ENCODE assay signal across 9 cellular contexts in genomic region chr2:45329045-45329677, GRCh38.
DNase-seq lines count a peak whose midpoint lies in the region; ATAC-seq, FAIRE-seq and TF ChIP-seq lines count a peak whose summit lies in the region.
"Had no signal": no experiment of that assay in that cellular context is flagged by ENCODE, and none has a peak within 500 bp of the region (broad histone marks: within the 10 kb centered on the region; RNA-seq: fewer than 3 reads in every experiment).

No MANE protein-coding gene starts in this region.

- ATAC-seq in stimulated activated naive CD8-positive, alpha-beta T cell treated with anti-CD3 and anti-CD28 coated beads, Interleukin-15, Interleukin-2, amounts not matched to agents 100 U/mL and 50 U/mL, for 24 hours: no peak
- ATAC-seq in omental fat pad (ENCODE audit: low FRiP score): no peak

- H3K9me3 ChIP-seq in endodermal cell (ENCODE audit: control insufficient read depth, low read length) (peaks cover 3% of the 10 kb centered on the region), small intestine (ENCODE audit: control insufficient read depth, low read depth) (no peaks in the 10 kb centered on the region)

- H3K4me1 ChIP-seq in endodermal cell (ENCODE audit: control insufficient read depth, insufficient read depth, low read length): peaks cover 13% of the 10 kb centered on the region
- H3K4me1 ChIP-seq in small intestine (ENCODE audit: control insufficient read depth in 2 of 2, insufficient read depth in 1 of 2, low read depth in 1 of 2, low read length in 1 of 2): peaks cover 0 to 6% of the 10 kb centered on the region in 2 donors

- H3K9me3 Mint-ChIP-seq in endodermal cell: peaks cover 4% of the 10 kb centered on the region

- H3K27ac Mint-ChIP-seq in endodermal cell: peak overlapping the region; percentile 8

- DNase-seq in SIG-M5 treated with dmso at 0.1 percent for 504 hours (lab: John Stamatoyannopoulos, UW; ENCODE audit: unreplicated experiment): peak; percentile 40
- DNase-seq in SIG-M5 (lab: John Stamatoyannopoulos, UW): no peak
- DNase-seq in NCI-H2196 (lab: John Stamatoyannopoulos, UW; ENCODE audit: unreplicated experiment): peak; percentile 58
- peak; percentile 86 for DNase-seq in endodermal cell
- DNase-seq in small intestine: peak; percentile 55
- no peak for DNase-seq in stimulated activated naive CD8-positive, alpha-beta T cell treated with anti-CD3 and anti-CD28 coated beads, Interleukin-15, Interleukin-2, amounts not matched to agents 100 U/mL and 50 U/mL, for 24 hours
- no peak for DNase-seq in omental fat pad (ENCODE audit: low spot score)
- no peak for DNase-seq in activated CD8-positive, alpha-beta memory T cell treated with anti-CD3 and anti-CD28 coated beads, Interleukin-2, amount 50 U/mL, for 4 hours
- DNase-seq: NCI-H187 had no signal

- TF ChIP-seq CTCF in endodermal cell (conservative IDR thresholded peaks at IDR 0.05) (peak; percentile 51), omental fat pad (IDR thresholded peaks at IDR 0.05) (no peak)

- H3K9ac ChIP-seq in endodermal cell (ENCODE audit: extremely low read depth, low read length, poor library complexity, severe bottlenecking): no peak overlapping the region

- WGBS in endodermal cell (ENCODE audit: insufficient coverage in 1 of 2, insufficient read length in 1 of 2), 2 experiments: 70 to 79% methylated on average over 5 to 7 of the region's 7 CpGs
- WGBS in small intestine, 3 donors: 40 to 71% (median 52%) methylated on average over 7 of the region's 7 CpGs

- H3K4me3 ChIP-seq in endodermal cell (ENCODE audit: low read length) (no peak overlapping the region), small intestine (ENCODE audit: low read depth in 1 of 2, low read length in 2 of 2) (no peak overlapping the region)

- FAIRE-seq in small intestine (lab: Jason Lieb, UNC): no peak

- H3K27me3 ChIP-seq in endodermal cell (ENCODE audit: control insufficient read depth, insufficient read depth, low read length, poor library complexity, severe bottlenecking) (no peaks in the 10 kb centered on the region), small intestine (ENCODE audit: control insufficient read depth in 2 of 2, insufficient read depth in 2 of 2, low read length in 2 of 2) (no peaks in the 10 kb centered on the region)

- H3K36me3 ChIP-seq in endodermal cell (ENCODE audit: control insufficient read depth, insufficient read depth, low read length): no peaks in the 10 kb centered on the region
- no peaks in the 10 kb centered on the region for H3K36me3 ChIP-seq in small intestine (ENCODE audit: control insufficient read depth in 2 of 2, insufficient read depth in 2 of 2, low read length in 2 of 2)

- H3K4me3 Mint-ChIP-seq in endodermal cell: no peak overlapping the region

- no peaks in the 10 kb centered on the region for H3K36me3 Mint-ChIP-seq in endodermal cell (ENCODE audit: low read depth)

- H3K27me3 Mint-ChIP-seq in endodermal cell (ENCODE audit: insufficient read depth): peaks cover 3% of the 10 kb centered on the region

- H3K27ac ChIP-seq in endodermal cell (ENCODE audit: low read depth, low read length) (no peak overlapping the region), small intestine (ENCODE audit: low read depth in 1 of 2, low read length in 1 of 2) (no peak overlapping the region)

- H3K4me1 Mint-ChIP-seq in endodermal cell: peaks cover 41% of the 10 kb centered on the region

Comparison
In these comparisons a context has a peak if more than half of its experiments do, and no peak if none do; other contexts are left out.
1. DNase-seq: peak in SIG-M5 treated with dmso at 0.1 percent for 504 hours (single experiment), NCI-H2196 (single experiment), endodermal cell (single experiment) and small intestine (single experiment); none in SIG-M5 (single experiment), stimulated activated naive CD8-positive, alpha-beta T cell treated with anti-CD3 and anti-CD28 coated beads, Interleukin-15, Interleukin-2, amounts not matched to agents 100 U/mL and 50 U/mL, for 24 hours (single experiment), omental fat pad (single experiment) and activated CD8-positive, alpha-beta memory T cell treated with anti-CD3 and anti-CD28 coated beads, Interleukin-2, amount 50 U/mL, for 4 hours (single experiment).